29 cellular contexts compared by ENCODE assay signal in genomic region chr4:172898715-172899114, GRCh38.
"Had no signal": no experiment of that assay in that cellular context is flagged by ENCODE, and none has a peak within 500 bp of the region (broad histone marks: within the 10 kb centered on the region; RNA-seq: fewer than 3 reads in every experiment).

No MANE protein-coding gene starts in this region.

- H3K27ac ChIP-seq: adrenal gland, body of pancreas, epithelial cell of prostate, esophagus squamous epithelium, pancreas, tibial nerve, uterus, VCaP had no signal

- H3K36me3 Mint-ChIP-seq: activated naive CD8-positive, alpha-beta T cell treated with anti-CD3 and anti-CD28 coated beads for 36 hours; stimulated activated memory B cell treated with anti-CD40 and anti-IgM and Interleukin-4, amounts not matched to agents 10 μg/mL and 1 μg/mL and 100 μg/mL, for 72 hours had no signal

- FAIRE-seq: endometrium, keratinocyte, pancreas, TTC549 had no signal

- H3K9me3 Mint-ChIP-seq: activated T-helper 1 cell treated with anti-CD3 and anti-CD28 coated beads, Interleukin-12 subunit alpha, Interleukin-12 subunit beta, Interleukin-2, Interleukin-4 antibody, amounts not matched to agents 30 ng/mL and 10 ng/mL and 1 ng/mL, durations not matched to agents 14 hours and 24 hours and 36 hours had no signal

- H3K27ac Mint-ChIP-seq: activated naive CD4-positive, alpha-beta T cell treated with anti-CD3 and anti-CD28 coated beads for 36 hours; activated naive CD8-positive, alpha-beta T cell treated with anti-CD3 and anti-CD28 coated beads for 36 hours; activated T-helper 1 cell treated with anti-CD3 and anti-CD28 coated beads, Interleukin-12 subunit alpha, Interleukin-12 subunit beta, Interleukin-2, Interleukin-4 antibody, amounts not matched to agents 30 ng/mL and 10 ng/mL and 1 ng/mL, durations not matched to agents 14 hours and 24 hours and 36 hours; mesothelial cell of epicardium; naive thymus-derived CD4-positive, alpha-beta T cell; stimulated activated memory B cell treated with anti-CD40 and anti-IgM and Interleukin-4, amounts not matched to agents 10 μg/mL and 1 μg/mL and 100 μg/mL, for 72 hours had no signal

- H3K4me3 ChIP-seq: adrenal gland, body of pancreas, esophagus squamous epithelium, pancreas, tibial nerve, uterus had no signal

- DNase-seq: activated CD4-positive, alpha-beta T cell treated with anti-CD3 and anti-CD28 coated beads for 4 hours; activated CD4-positive, alpha-beta T cell treated with anti-CD3 and anti-CD28 coated beads, Interleukin-2, amount 50 U/mL, for 4 hours; activated effector memory CD4-positive, alpha-beta T cell treated with anti-CD3 and anti-CD28 coated beads, Interleukin-2, amount 50 U/mL, for 16 hours; activated naive CD4-positive, alpha-beta T cell treated with anti-CD3 and anti-CD28 coated beads for 36 hours; activated naive CD8-positive, alpha-beta T cell treated with anti-CD3 and anti-CD28 coated beads for 36 hours; activated T-cell treated with anti-CD3 and anti-CD28 coated beads for 4 hours; adrenal gland; aorta; body of pancreas; effector CD8-positive, alpha-beta T cell; esophagus squamous epithelium; foreskin melanocyte; left cardiac atrium; mammary epithelial cell; naive thymus-derived CD4-positive, alpha-beta T cell; pancreas; right cardiac atrium; stimulated activated CD4-positive, alpha-beta T cell treated with anti-CD3 and anti-CD28 coated beads, Interleukin-4, amount 100 ng/mL, for 4 hours; stimulated activated CD8-positive, alpha-beta memory T cell treated with anti-CD3 and anti-CD28 coated beads, Interleukin-4, amount 100 ng/mL, for 48 hours; uterus had no signal

- H3K9me3 ChIP-seq: adrenal gland, body of pancreas, pancreas, uterus had no signal

- ATAC-seq: body of pancreas; left cardiac atrium; naive thymus-derived CD4-positive, alpha-beta T cell; pancreas; right cardiac atrium; stimulated activated memory B cell treated with anti-CD40 and anti-IgM and Interleukin-4, amounts not matched to agents 10 μg/mL and 1 μg/mL and 100 μg/mL, for 72 hours had no signal

- H3K27me3 Mint-ChIP-seq: stimulated activated memory B cell treated with anti-CD40 and anti-IgM and Interleukin-4, amounts not matched to agents 10 μg/mL and 1 μg/mL and 100 μg/mL, for 72 hours had no signal

- H3K36me3 ChIP-seq: adrenal gland, esophagus squamous epithelium, pancreas, tibial nerve, uterus had no signal

- H3K4me1 Mint-ChIP-seq: activated naive CD8-positive, alpha-beta T cell treated with anti-CD3 and anti-CD28 coated beads for 36 hours; naive thymus-derived CD4-positive, alpha-beta T cell; stimulated activated memory B cell treated with anti-CD40 and anti-IgM and Interleukin-4, amounts not matched to agents 10 μg/mL and 1 μg/mL and 100 μg/mL, for 72 hours had no signal

- H3K4me3 Mint-ChIP-seq: activated naive CD4-positive, alpha-beta T cell treated with anti-CD3 and anti-CD28 coated beads for 36 hours; activated naive CD8-positive, alpha-beta T cell treated with anti-CD3 and anti-CD28 coated beads for 36 hours; activated T-helper 1 cell treated with anti-CD3 and anti-CD28 coated beads, Interleukin-12 subunit alpha, Interleukin-12 subunit beta, Interleukin-2, Interleukin-4 antibody, amounts not matched to agents 30 ng/mL and 10 ng/mL and 1 ng/mL, durations not matched to agents 14 hours and 24 hours and 36 hours; mesothelial cell of epicardium; naive thymus-derived CD4-positive, alpha-beta T cell; stimulated activated memory B cell treated with anti-CD40 and anti-IgM and Interleukin-4, amounts not matched to agents 10 μg/mL and 1 μg/mL and 100 μg/mL, for 72 hours had no signal
